In the genomic region with DNA sequence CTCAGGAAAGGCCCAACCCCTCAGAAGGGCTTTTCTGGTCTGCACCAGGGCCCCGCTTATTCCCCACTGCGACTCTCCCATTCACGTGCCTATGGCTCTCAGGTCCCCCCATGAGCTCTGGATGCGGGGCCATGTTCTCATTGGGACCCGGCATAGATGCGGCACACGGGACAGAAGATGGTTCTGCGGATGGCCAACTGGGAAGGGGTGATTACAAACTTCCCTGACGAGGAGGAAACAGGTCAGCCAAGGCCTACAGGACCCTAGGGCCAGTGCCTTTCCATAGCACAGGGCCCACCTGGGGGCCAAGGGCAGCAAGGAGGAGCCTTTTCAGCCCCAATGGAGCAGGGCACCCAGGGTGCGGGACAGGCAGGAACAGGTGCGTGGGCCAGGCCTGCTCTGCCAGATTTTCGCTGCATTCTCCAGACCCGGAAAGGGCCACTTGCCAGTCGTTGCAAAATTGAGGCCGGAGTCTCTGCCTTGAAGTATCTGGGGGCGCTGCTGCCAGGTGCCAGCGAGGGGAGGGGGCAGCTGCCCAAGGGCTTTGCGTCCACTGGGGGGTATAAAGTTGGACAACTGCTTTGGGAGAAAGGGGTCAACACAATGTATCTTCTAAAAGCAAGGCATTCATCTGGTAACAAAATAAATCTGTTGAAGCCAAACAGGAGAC, we compare ENCODE assay signal across 1 cellular context.
TF ChIP-seq lines count a peak whose summit lies in the region.

No MANE protein-coding gene starts in this region.

TF ChIP-seq in WTC11, 78 proteins besides CTCF, POLR2A, EP300 and RAD21:
- TF ChIP-seq TEAD4 (CRISPR knock-in tag; IDR thresholded peaks at IDR 0.05): no peak
- TF ChIP-seq, protein P1, sequence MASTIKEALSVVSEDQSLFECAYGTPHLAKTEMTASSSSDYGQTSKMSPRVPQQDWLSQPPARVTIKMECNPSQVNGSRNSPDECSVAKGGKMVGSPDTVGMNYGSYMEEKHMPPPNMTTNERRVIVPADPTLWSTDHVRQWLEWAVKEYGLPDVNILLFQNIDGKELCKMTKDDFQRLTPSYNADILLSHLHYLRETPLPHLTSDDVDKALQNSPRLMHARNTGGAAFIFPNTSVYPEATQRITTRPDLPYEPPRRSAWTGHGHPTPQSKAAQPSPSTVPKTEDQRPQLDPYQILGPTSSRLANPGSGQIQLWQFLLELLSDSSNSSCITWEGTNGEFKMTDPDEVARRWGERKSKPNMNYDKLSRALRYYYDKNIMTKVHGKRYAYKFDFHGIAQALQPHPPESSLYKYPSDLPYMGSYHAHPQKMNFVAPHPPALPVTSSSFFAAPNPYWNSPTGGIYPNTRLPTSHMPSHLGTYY (CRISPR knock-in tag; IDR thresholded peaks at IDR 0.05): no peak
- TF ChIP-seq, protein P2, sequence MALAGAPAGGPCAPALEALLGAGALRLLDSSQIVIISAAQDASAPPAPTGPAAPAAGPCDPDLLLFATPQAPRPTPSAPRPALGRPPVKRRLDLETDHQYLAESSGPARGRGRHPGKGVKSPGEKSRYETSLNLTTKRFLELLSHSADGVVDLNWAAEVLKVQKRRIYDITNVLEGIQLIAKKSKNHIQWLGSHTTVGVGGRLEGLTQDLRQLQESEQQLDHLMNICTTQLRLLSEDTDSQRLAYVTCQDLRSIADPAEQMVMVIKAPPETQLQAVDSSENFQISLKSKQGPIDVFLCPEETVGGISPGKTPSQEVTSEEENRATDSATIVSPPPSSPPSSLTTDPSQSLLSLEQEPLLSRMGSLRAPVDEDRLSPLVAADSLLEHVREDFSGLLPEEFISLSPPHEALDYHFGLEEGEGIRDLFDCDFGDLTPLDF (CRISPR knock-in tag; IDR thresholded peaks at IDR 0.05): no peak
- no peak for TF ChIP-seq FOXK1 (CRISPR knock-in tag; IDR thresholded peaks at IDR 0.05)
- TF ChIP-seq ATF2 (CRISPR knock-in tag; IDR thresholded peaks at IDR 0.05; ENCODE audit: borderline replicate concordance, low read depth): no peak
- TF ChIP-seq MYBL2 (CRISPR knock-in tag; IDR thresholded peaks at IDR 0.05): no peak
- TF ChIP-seq, protein P3, sequence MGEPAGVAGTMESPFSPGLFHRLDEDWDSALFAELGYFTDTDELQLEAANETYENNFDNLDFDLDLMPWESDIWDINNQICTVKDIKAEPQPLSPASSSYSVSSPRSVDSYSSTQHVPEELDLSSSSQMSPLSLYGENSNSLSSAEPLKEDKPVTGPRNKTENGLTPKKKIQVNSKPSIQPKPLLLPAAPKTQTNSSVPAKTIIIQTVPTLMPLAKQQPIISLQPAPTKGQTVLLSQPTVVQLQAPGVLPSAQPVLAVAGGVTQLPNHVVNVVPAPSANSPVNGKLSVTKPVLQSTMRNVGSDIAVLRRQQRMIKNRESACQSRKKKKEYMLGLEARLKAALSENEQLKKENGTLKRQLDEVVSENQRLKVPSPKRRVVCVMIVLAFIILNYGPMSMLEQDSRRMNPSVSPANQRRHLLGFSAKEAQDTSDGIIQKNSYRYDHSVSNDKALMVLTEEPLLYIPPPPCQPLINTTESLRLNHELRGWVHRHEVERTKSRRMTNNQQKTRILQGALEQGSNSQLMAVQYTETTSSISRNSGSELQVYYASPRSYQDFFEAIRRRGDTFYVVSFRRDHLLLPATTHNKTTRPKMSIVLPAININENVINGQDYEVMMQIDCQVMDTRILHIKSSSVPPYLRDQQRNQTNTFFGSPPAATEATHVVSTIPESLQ (CRISPR knock-in tag; IDR thresholded peaks at IDR 0.05): no peak
- no peak for TF ChIP-seq MAX (CRISPR knock-in tag; IDR thresholded peaks at IDR 0.05)
- no peak for TF ChIP-seq ZSCAN18 (CRISPR knock-in tag; IDR thresholded peaks at IDR 0.05)
- TF ChIP-seq SP1 (CRISPR knock-in tag; conservative IDR thresholded peaks at IDR 0.05): no peak
- no peak for TF ChIP-seq NR1H2 (CRISPR knock-in tag; IDR thresholded peaks at IDR 0.05)
- no peak for TF ChIP-seq ZBTB21 (CRISPR knock-in tag; IDR thresholded peaks at IDR 0.05; ENCODE audit: borderline replicate concordance)
- TF ChIP-seq ZNF423 (CRISPR knock-in tag; IDR thresholded peaks at IDR 0.05): no peak
- no peak for TF ChIP-seq AFF4 (CRISPR knock-in tag; IDR thresholded peaks at IDR 0.05; ENCODE audit: borderline replicate concordance)
- no peak for TF ChIP-seq FOXP1 (CRISPR knock-in tag; IDR thresholded peaks at IDR 0.05; ENCODE audit: borderline replicate concordance)
- TF ChIP-seq, protein P4, sequence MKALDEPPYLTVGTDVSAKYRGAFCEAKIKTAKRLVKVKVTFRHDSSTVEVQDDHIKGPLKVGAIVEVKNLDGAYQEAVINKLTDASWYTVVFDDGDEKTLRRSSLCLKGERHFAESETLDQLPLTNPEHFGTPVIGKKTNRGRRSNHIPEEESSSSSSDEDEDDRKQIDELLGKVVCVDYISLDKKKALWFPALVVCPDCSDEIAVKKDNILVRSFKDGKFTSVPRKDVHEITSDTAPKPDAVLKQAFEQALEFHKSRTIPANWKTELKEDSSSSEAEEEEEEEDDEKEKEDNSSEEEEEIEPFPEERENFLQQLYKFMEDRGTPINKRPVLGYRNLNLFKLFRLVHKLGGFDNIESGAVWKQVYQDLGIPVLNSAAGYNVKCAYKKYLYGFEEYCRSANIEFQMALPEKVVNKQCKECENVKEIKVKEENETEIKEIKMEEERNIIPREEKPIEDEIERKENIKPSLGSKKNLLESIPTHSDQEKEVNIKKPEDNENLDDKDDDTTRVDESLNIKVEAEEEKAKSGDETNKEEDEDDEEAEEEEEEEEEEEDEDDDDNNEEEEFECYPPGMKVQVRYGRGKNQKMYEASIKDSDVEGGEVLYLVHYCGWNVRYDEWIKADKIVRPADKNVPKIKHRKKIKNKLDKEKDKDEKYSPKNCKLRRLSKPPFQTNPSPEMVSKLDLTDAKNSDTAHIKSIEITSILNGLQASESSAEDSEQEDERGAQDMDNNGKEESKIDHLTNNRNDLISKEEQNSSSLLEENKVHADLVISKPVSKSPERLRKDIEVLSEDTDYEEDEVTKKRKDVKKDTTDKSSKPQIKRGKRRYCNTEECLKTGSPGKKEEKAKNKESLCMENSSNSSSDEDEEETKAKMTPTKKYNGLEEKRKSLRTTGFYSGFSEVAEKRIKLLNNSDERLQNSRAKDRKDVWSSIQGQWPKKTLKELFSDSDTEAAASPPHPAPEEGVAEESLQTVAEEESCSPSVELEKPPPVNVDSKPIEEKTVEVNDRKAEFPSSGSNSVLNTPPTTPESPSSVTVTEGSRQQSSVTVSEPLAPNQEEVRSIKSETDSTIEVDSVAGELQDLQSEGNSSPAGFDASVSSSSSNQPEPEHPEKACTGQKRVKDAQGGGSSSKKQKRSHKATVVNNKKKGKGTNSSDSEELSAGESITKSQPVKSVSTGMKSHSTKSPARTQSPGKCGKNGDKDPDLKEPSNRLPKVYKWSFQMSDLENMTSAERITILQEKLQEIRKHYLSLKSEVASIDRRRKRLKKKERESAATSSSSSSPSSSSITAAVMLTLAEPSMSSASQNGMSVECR (CRISPR knock-in tag; IDR thresholded peaks at IDR 0.05; ENCODE audit: borderline replicate concordance): no peak
TF ChIP-seq in WTC11: peak in this region for 0.
